Comparison of ENCODE assay signal across 8 cellular contexts in genomic region chr9:22009563-22009867, GRCh38. TPM values are rescaled to one million over a fixed set of nuclear protein-coding genes. Genes with fewer than 3 reads are reported as not detected.
DNase-seq lines count a peak whose midpoint lies in the region; ATAC-seq, FAIRE-seq and TF ChIP-seq lines count a peak whose summit lies in the region.

No MANE protein-coding gene starts in this region.

- POLR2A ChIA-PET in naive thymus-derived CD8-positive, alpha-beta T cell (lab: Charles Lee): no interaction called here

- FAIRE-seq in urothelium cell line (lab: Jason Lieb, UNC): no peak

- H3K4me1 Mint-ChIP-seq in activated naive CD4-positive, alpha-beta T cell treated with anti-CD3 and anti-CD28 coated beads for 36 hours (ENCODE audit: low read depth): peaks cover 18% of the 10 kb centered on the region
- peaks cover 19% of the 10 kb centered on the region for H3K4me1 Mint-ChIP-seq in brain
- H3K4me1 Mint-ChIP-seq in naive thymus-derived CD8-positive, alpha-beta T cell: peaks cover 10 to 31% (median 23%) of the 10 kb centered on the region in 4 donors

- H3K36me3 Mint-ChIP-seq in activated naive CD4-positive, alpha-beta T cell treated with anti-CD3 and anti-CD28 coated beads for 36 hours (ENCODE audit: low read depth): no peaks in the 10 kb centered on the region
- no peaks in the 10 kb centered on the region for H3K36me3 Mint-ChIP-seq in brain
- H3K36me3 Mint-ChIP-seq in naive thymus-derived CD8-positive, alpha-beta T cell: peaks cover 0 to 5% (median 4%) of the 10 kb centered on the region in 3 donors

- CTCF ChIA-PET in activated naive CD4-positive, alpha-beta T cell treated with anti-CD3 and anti-CD28 coated beads for 36 hours (lab: Charles Lee): interaction anchor here (0.7 to 3.5 kb wide), 14 partner anchors 12 to 197 kb away, joined by 3 to 68 read pairs (median 9); partner anchors contain the start of genes CDKN2A and CDKN2B-AS1

- peak overlapping the region; percentile 74 for H3K4me3 Mint-ChIP-seq in activated naive CD4-positive, alpha-beta T cell treated with anti-CD3 and anti-CD28 coated beads for 36 hours
- H3K4me3 Mint-ChIP-seq in brain: peak overlapping the region; percentile 90 to 96 (median 91)
- H3K4me3 Mint-ChIP-seq in naive thymus-derived CD8-positive, alpha-beta T cell: peak overlapping the region in 9 of 10 donors; percentile 38 to 82 (median 65)

- no peaks in the 10 kb centered on the region for H3K9me3 Mint-ChIP-seq in activated naive CD4-positive, alpha-beta T cell treated with anti-CD3 and anti-CD28 coated beads for 36 hours
- peaks cover 0 to 7% (median 3%) of the 10 kb centered on the region in 5 experiments for H3K9me3 Mint-ChIP-seq in brain
- H3K9me3 Mint-ChIP-seq in naive thymus-derived CD8-positive, alpha-beta T cell: peaks cover 0 to 16% (median 2%) of the 10 kb centered on the region in 9 donors

- DNase-seq in activated naive CD4-positive, alpha-beta T cell treated with anti-CD3 and anti-CD28 coated beads for 36 hours: no peak
- DNase-seq in activated naive CD4-positive, alpha-beta T cell treated with anti-CD3 and anti-CD28 coated beads, Interleukin-2, amount 50 U/mL, for 16 hours: no peak
- no peak for DNase-seq in naive thymus-derived CD8-positive, alpha-beta T cell
- DNase-seq in HPDE6-E6E7 (ENCODE audit: extremely low spot score) (no peak), urothelium cell line (ENCODE audit: low spot score) (no peak)
- no peak for DNase-seq in activated effector memory CD4-positive, alpha-beta T cell treated with anti-CD3 and anti-CD28 coated beads, Interleukin-2, amount 50 U/mL, for 16 hours

- TF ChIP-seq CTCF in brain (conservative IDR thresholded peaks at IDR 0.05): no peak

- peaks cover 57% of the 10 kb centered on the region for H3K27me3 Mint-ChIP-seq in activated naive CD4-positive, alpha-beta T cell treated with anti-CD3 and anti-CD28 coated beads for 36 hours (ENCODE audit: low read depth)
- H3K27me3 Mint-ChIP-seq in brain: peaks cover 89% of the 10 kb centered on the region
- peaks cover 40 to 84% (median 53%) of the 10 kb centered on the region in 5 donors for H3K27me3 Mint-ChIP-seq in naive thymus-derived CD8-positive, alpha-beta T cell

- no peak overlapping the region for H3K27ac Mint-ChIP-seq in activated naive CD4-positive, alpha-beta T cell treated with anti-CD3 and anti-CD28 coated beads for 36 hours
- no peak overlapping the region for H3K27ac Mint-ChIP-seq in brain
- no peak overlapping the region for H3K27ac Mint-ChIP-seq in naive thymus-derived CD8-positive, alpha-beta T cell

- peak; percentile 46 for ATAC-seq in HG03095 (IDR thresholded peaks at IDR 0.05; ENCODE audit: unreplicated experiment)
- no peak for ATAC-seq in naive thymus-derived CD8-positive, alpha-beta T cell

- intact Hi-C loops in activated naive CD4-positive, alpha-beta T cell treated with anti-CD3 and anti-CD28 coated beads for 36 hours (cut with micrococcal nuclease): loop anchor here (2.0 to 10.0 kb wide), 5 partner anchors 29 to 975 kb away; partner anchors contain the start of gene HACD4

RNA-seq across cellular contexts. Expression of gene CDKN2B, which starts 0.4 kb away (rescaled TPM):
- not detected for total RNA-seq in activated naive CD4-positive, alpha-beta T cell treated with anti-CD3 and anti-CD28 coated beads for 36 hours
- 8.9 TPM for polyA plus RNA-seq in brain (ENCODE audit: insufficient read depth, low read depth, low replicate concordance)
- total RNA-seq in naive thymus-derived CD8-positive, alpha-beta T cell: not detected
- under 1 TPM in 2 of 3 donors, not detected in 1; 0.17 to 0.31 TPM for polyA plus RNA-seq in naive thymus-derived CD8-positive, alpha-beta T cell

RNA-seq across cellular contexts. Expression of gene CDKN2B-AS1, which starts 14.9 kb away (rescaled TPM):
- under 1 TPM in 1 of 2 experiments, not detected in 1; 0.24 TPM for total RNA-seq in activated naive CD4-positive, alpha-beta T cell treated with anti-CD3 and anti-CD28 coated beads for 36 hours
- 6.9 TPM for polyA plus RNA-seq in brain (ENCODE audit: insufficient read depth, low read depth, low replicate concordance)
- under 1 TPM in 1 of 2 experiments, not detected in 1; 0.60 TPM for total RNA-seq in naive thymus-derived CD8-positive, alpha-beta T cell
- not detected for polyA plus RNA-seq in naive thymus-derived CD8-positive, alpha-beta T cell

RNA-seq across cellular contexts. Expression of gene CDKN2A, which starts 15.3 kb away (rescaled TPM):
- under 1 TPM; 0.57 to 0.89 TPM for total RNA-seq in activated naive CD4-positive, alpha-beta T cell treated with anti-CD3 and anti-CD28 coated beads for 36 hours
- polyA plus RNA-seq in brain (ENCODE audit: insufficient read depth, low read depth, low replicate concordance): 173 TPM
- under 1 TPM; 0.60 to 0.94 TPM for total RNA-seq in naive thymus-derived CD8-positive, alpha-beta T cell
- polyA plus RNA-seq in naive thymus-derived CD8-positive, alpha-beta T cell: 1 to 10 TPM in 1 of 3 donors, under 1 TPM in 1, not detected in 1; 0.16 to 4.6 TPM
